Comparison of ENCODE assay signal across 21 cellular contexts in the genomic region with DNA sequence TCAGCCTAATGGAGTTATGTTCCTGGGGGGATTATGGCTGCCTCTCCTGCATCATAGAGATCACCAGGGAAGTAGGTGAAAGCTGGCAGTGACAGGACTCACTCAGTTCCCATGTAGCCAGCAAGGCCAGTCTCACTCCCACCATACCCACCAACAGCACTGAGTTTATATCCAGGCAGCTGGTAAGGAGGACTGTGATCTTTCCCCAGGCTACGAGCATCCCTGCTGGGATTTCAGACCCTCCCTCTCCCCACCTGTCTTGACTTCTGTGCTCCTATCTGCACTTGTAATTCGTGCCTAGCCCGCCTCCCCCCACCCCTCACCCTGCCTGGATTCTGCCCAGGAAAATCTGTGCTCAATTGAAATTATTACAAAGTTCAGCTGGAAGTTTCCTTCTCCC.
"Had no signal": no experiment of that assay in that cellular context is flagged by ENCODE, and none has a peak within 500 bp of the region (broad histone marks: within the 10 kb centered on the region; RNA-seq: fewer than 3 reads in every experiment).

No MANE protein-coding gene starts in this region.

- H3K27ac ChIP-seq: esophagus squamous epithelium, gastroesophageal sphincter, neutrophil, psoas muscle, right lobe of liver, testis, tibial nerve had no signal

- H3K4me3 ChIP-seq: esophagus squamous epithelium, gastroesophageal sphincter, lung, psoas muscle, right lobe of liver, testis, tibial nerve had no signal

- H3K9me3 ChIP-seq: esophagus squamous epithelium, gastroesophageal sphincter, neutrophil, psoas muscle, right lobe of liver, testis, tibial nerve had no signal

- H3K27me3 ChIP-seq: esophagus squamous epithelium, gastroesophageal sphincter, neutrophil, right lobe of liver, testis, tibial nerve had no signal

- H3K27me3 Mint-ChIP-seq: effector memory CD8-positive, alpha-beta T cell; natural killer cell treated with Interleukin-12 subunit alpha and Interleukin-12 subunit beta and Interleukin-15 and Interleukin-18, amount 100 ng/mL, for 72 hours; stimulated activated memory B cell treated with anti-CD40 and anti-IgM and Interleukin-4, amounts not matched to agents 10 μg/mL and 1 μg/mL and 100 μg/mL, for 72 hours; stimulated activated naive CD8-positive, alpha-beta T cell treated with anti-CD3 and anti-CD28 coated beads, Interleukin-15, amount 100 ng/mL, for 72 hours had no signal

- H3K4me1 ChIP-seq: esophagus squamous epithelium, gastroesophageal sphincter, psoas muscle, right lobe of liver, testis, tibial nerve had no signal

- H3K36me3 ChIP-seq: esophagus squamous epithelium, gastroesophageal sphincter, neutrophil, right lobe of liver, tibial nerve had no signal

- H3K4me1 Mint-ChIP-seq: immature natural killer cell; stimulated activated memory B cell treated with anti-CD40 and anti-IgM and Interleukin-4, amounts not matched to agents 10 μg/mL and 1 μg/mL and 100 μg/mL, for 72 hours; stimulated activated naive CD8-positive, alpha-beta T cell treated with anti-CD3 and anti-CD28 coated beads, Interleukin-15, amount 100 ng/mL, for 72 hours had no signal

- H3K4me3 Mint-ChIP-seq: effector memory CD8-positive, alpha-beta T cell; immature natural killer cell; natural killer cell treated with Interleukin-12 subunit alpha and Interleukin-12 subunit beta and Interleukin-15 and Interleukin-18, amount 100 ng/mL, for 72 hours; stimulated activated memory B cell treated with anti-CD40 and anti-IgM and Interleukin-4, amounts not matched to agents 10 μg/mL and 1 μg/mL and 100 μg/mL, for 72 hours; stimulated activated naive CD8-positive, alpha-beta T cell treated with anti-CD3 and anti-CD28 coated beads, Interleukin-15, amount 100 ng/mL, for 72 hours had no signal

- H3K36me3 Mint-ChIP-seq: immature natural killer cell; stimulated activated memory B cell treated with anti-CD40 and anti-IgM and Interleukin-4, amounts not matched to agents 10 μg/mL and 1 μg/mL and 100 μg/mL, for 72 hours had no signal

- DNase-seq: effector memory CD8-positive, alpha-beta T cell; esophagus squamous epithelium; foreskin fibroblast; glutamatergic neuron; immature natural killer cell; left colon; left ventricle myocardium superior; mesenchymal stem cell; midbrain; psoas muscle; retina; right lobe of liver; stimulated activated CD4-positive, alpha-beta T cell treated with anti-CD3 and anti-CD28 coated beads, Interleukin-4, amount 100 ng/mL, for 1 hour; stimulated activated naive CD8-positive, alpha-beta T cell treated with anti-CD3 and anti-CD28 coated beads, Interleukin-15, amount 100 ng/mL, for 72 hours; testis had no signal

- H3K27ac Mint-ChIP-seq: effector memory CD8-positive, alpha-beta T cell; immature natural killer cell; natural killer cell treated with Interleukin-12 subunit alpha and Interleukin-12 subunit beta and Interleukin-15 and Interleukin-18, amount 100 ng/mL, for 72 hours; stimulated activated memory B cell treated with anti-CD40 and anti-IgM and Interleukin-4, amounts not matched to agents 10 μg/mL and 1 μg/mL and 100 μg/mL, for 72 hours; stimulated activated naive CD8-positive, alpha-beta T cell treated with anti-CD3 and anti-CD28 coated beads, Interleukin-15, amount 100 ng/mL, for 72 hours had no signal

- H3K9me3 Mint-ChIP-seq: stimulated activated naive CD8-positive, alpha-beta T cell treated with anti-CD3 and anti-CD28 coated beads, Interleukin-15, amount 100 ng/mL, for 72 hours had no signal
